23 cellular contexts compared by ENCODE assay signal in genomic region chr11:133408936-133409335, GRCh38.
DNase-seq lines count a peak whose midpoint lies in the region; ATAC-seq, FAIRE-seq and TF ChIP-seq lines count a peak whose summit lies in the region.
"Had no signal": no experiment of that assay in that cellular context is flagged by ENCODE, and none has a peak within 500 bp of the region (broad histone marks: within the 10 kb centered on the region; RNA-seq: fewer than 3 reads in every experiment).

No MANE protein-coding gene starts in this region.

- no peaks in the 10 kb centered on the region for H3K79me2 ChIP-seq in GM12878 (ENCODE audit: control insufficient read depth, insufficient read depth, low read length)

- H3K36me3 Mint-ChIP-seq in activated naive CD4-positive, alpha-beta T cell treated with anti-CD3 and anti-CD28 coated beads, Interleukin-2, amount 10 ng/mL, durations not matched to agents 7 days and 5 days, result no peaks in the 10 kb centered on the region
- H3K36me3 Mint-ChIP-seq: CD14-positive monocyte; CD4-positive, alpha-beta memory T cell; CD4-positive, CD25-positive, alpha-beta regulatory T cell; CD8-positive, alpha-beta memory T cell had no signal

- H3K27me3 ChIP-seq in BLaER1 (no peaks in the 10 kb centered on the region), GM12878 (replicated peaks in 1 of 2; ENCODE audit: control insufficient read depth in 2 of 2, insufficient read depth in 2 of 2, low read length in 1 of 2) (no peaks in the 10 kb centered on the region)

- H3K9me3 Mint-ChIP-seq in activated naive CD4-positive, alpha-beta T cell treated with anti-CD3 and anti-CD28 coated beads, Interleukin-2, amount 10 ng/mL, durations not matched to agents 7 days and 5 days, result no peaks in the 10 kb centered on the region

- no peaks in the 10 kb centered on the region for H3K27me3 Mint-ChIP-seq in activated naive CD4-positive, alpha-beta T cell treated with anti-CD3 and anti-CD28 coated beads, Interleukin-2, amount 10 ng/mL, durations not matched to agents 7 days and 5 days
- H3K27me3 Mint-ChIP-seq: CD4-positive, CD25-positive, alpha-beta regulatory T cell; CD8-positive, alpha-beta memory T cell had no signal

- ATAC-seq in GM12878, result no peak

- no peak for TF ChIP-seq RAD21 in GM12878 (IDR thresholded peaks at IDR 0.05; ENCODE audit: insufficient read depth, low read depth, low read length)

- H3K4me1 ChIP-seq in BLaER1 (peaks cover 26% of the 10 kb centered on the region), GM12878 (ENCODE audit: control insufficient read depth, insufficient read depth, low read length) (peaks cover 18% of the 10 kb centered on the region)
- H3K4me1 ChIP-seq: BE2C had no signal

- TF ChIP-seq EP300 in GM12878 (IDR thresholded peaks at IDR 0.05; ENCODE audit: borderline replicate concordance in 1 of 2, control insufficient read depth in 1 of 2, low read depth in 2 of 2, low read length in 2 of 2), result no peak

- CTCF ChIA-PET in GM12878 (lab: Yijun Ruan, JAX), result interaction anchor here (0.5 to 1.2 kb wide), 3 partner anchors 211 to 415 kb away, joined by 3 to 5 read pairs (median 4); no protein-coding TSS in a partner anchor
- CTCF ChIA-PET in activated naive CD4-positive, alpha-beta T cell treated with anti-CD3 and anti-CD28 coated beads, Interleukin-2, amount 10 ng/mL, durations not matched to agents 7 days and 5 days (lab: Charles Lee), result no interaction called here

- H3K9me3 ChIP-seq in BLaER1, result no peaks in the 10 kb centered on the region
- H3K9me3 ChIP-seq in GM12878 (replicated peaks; ENCODE audit: control insufficient read depth, insufficient read depth, low read length), result no peaks in the 10 kb centered on the region; the same call in 2 of the 3 replicates
- H3K9me3 ChIP-seq: BE2C had no signal

- WGBS in GM12878 (ENCODE audit: insufficient coverage, insufficient replicate concordance, low lambda C conversion rate, missing lambda C conversion rate), result 60% methylated on average over 9 of the region's 9 CpGs

- TF ChIP-seq POLR2A in GM12878 (IDR thresholded peaks at IDR 0.05; ENCODE audit: low read depth, low read length), result no peak

- POLR2A ChIA-PET in GM12878 (lab: Charles Lee), result no interaction called here

- no peak for FAIRE-seq in GM12878 (lab: Jason Lieb, UNC)
- FAIRE-seq: A204.1, GM18507 had no signal

- no peaks in the 10 kb centered on the region for H3K4me1 Mint-ChIP-seq in activated naive CD4-positive, alpha-beta T cell treated with anti-CD3 and anti-CD28 coated beads, Interleukin-2, amount 10 ng/mL, durations not matched to agents 7 days and 5 days
- H3K4me1 Mint-ChIP-seq: CD14-positive monocyte; CD4-positive, CD25-positive, alpha-beta regulatory T cell; CD8-positive, alpha-beta memory T cell had no signal

- TF ChIP-seq CTCF in GM12878 (IDR thresholded peaks at IDR 0.05 in 2 of 3, conservative IDR thresholded peaks at IDR 0.05 in 1 of 3; ENCODE audit: control insufficient read depth in 2 of 3, extremely low read depth in 1 of 3, insufficient read depth in 1 of 3, low read depth in 3 of 3, low read length in 3 of 3) (no peak), GM10266 (IDR thresholded peaks at IDR 0.05; ENCODE audit: control insufficient read depth, insufficient read depth, low read depth, missing control alignments) (no peak)

- peak overlapping the region; percentile 23; the same call in 1 of the 2 replicates for H3K4me2 ChIP-seq in BLaER1
- H3K4me2 ChIP-seq in GM12878 (ENCODE audit: control insufficient read depth, insufficient read depth), result no peak overlapping the region

- SMC1A ChIA-PET in GM12878 (lab: Charles Lee; ENCODE audit: uncharacterized antibody, unreplicated experiment), result interaction anchor here (1.1 to 2.1 kb wide), 3 partner anchors 19 to 290 kb away, joined by 3 to 6 read pairs (median 4); no protein-coding TSS in a partner anchor

- in situ Hi-C loops in GM12878 (cut with MboI), result no loop called here

- intact Hi-C loops in GM12878 (cut with micrococcal nuclease; ENCODE audit: unreplicated experiment), result no loop called here

- H3K4me3 Mint-ChIP-seq in activated naive CD4-positive, alpha-beta T cell treated with anti-CD3 and anti-CD28 coated beads, Interleukin-2, amount 10 ng/mL, durations not matched to agents 7 days and 5 days, result no peak overlapping the region
- H3K4me3 Mint-ChIP-seq: CD14-positive monocyte; CD4-positive, alpha-beta memory T cell; CD4-positive, CD25-positive, alpha-beta regulatory T cell had no signal

- H4K20me1 ChIP-seq in BLaER1 (no peaks in the 10 kb centered on the region), GM12878 (ENCODE audit: control insufficient read depth, insufficient read depth) (no peaks in the 10 kb centered on the region)

- H3K27ac ChIP-seq in BLaER1, result no peak overlapping the region
- no peak overlapping the region for H3K27ac ChIP-seq in GM12878 (ENCODE audit: control insufficient read depth, insufficient read depth)
- H3K27ac ChIP-seq: 22Rv1 had no signal

- H3K27ac Mint-ChIP-seq in activated naive CD4-positive, alpha-beta T cell treated with anti-CD3 and anti-CD28 coated beads, Interleukin-2, amount 10 ng/mL, durations not matched to agents 7 days and 5 days, result no peak overlapping the region
- H3K27ac Mint-ChIP-seq: CD14-positive monocyte; CD4-positive, alpha-beta memory T cell; CD4-positive, CD25-positive, alpha-beta regulatory T cell; CD8-positive, alpha-beta memory T cell had no signal

- RAD21 ChIA-PET in GM12878 (lab: Charles Lee; ENCODE audit: unreplicated experiment), result interaction anchor here (1.2 to 1.3 kb wide), 2 partner anchors 21 to 211 kb away, joined by 3 read pairs; no protein-coding TSS in a partner anchor

- H3K36me3 ChIP-seq in BLaER1 (no peaks in the 10 kb centered on the region), GM12878 (ENCODE audit: control insufficient read depth in 2 of 2, insufficient read depth in 2 of 2, low read length in 1 of 2) (no peaks in the 10 kb centered on the region)
- H3K36me3 ChIP-seq: BE2C had no signal

- H3K4me3 ChIP-seq in BLaER1, result no peak overlapping the region
- no peak overlapping the region for H3K4me3 ChIP-seq in GM12878

- BruUV-seq in GM12878 (replicated peaks; lab: Mats Ljungman, UMichigan), result no TSS peak

- DNase-seq in GM12878 (ENCODE audit: low read depth, low spot score), result no peak
- DNase-seq in putamen (ENCODE audit: low spot score), result peak; percentile 42
- DNase-seq in GM10266 (ENCODE audit: extremely low spot score), result no peak
- no peak for DNase-seq in activated naive CD4-positive, alpha-beta T cell treated with anti-CD3 and anti-CD28 coated beads, Interleukin-2, amount 10 ng/mL, durations not matched to agents 7 days and 5 days
- DNase-seq: ACHN; BE2C; C1 segment of cervical spinal cord; CD4-positive, alpha-beta memory T cell; CD4-positive, CD25-positive, alpha-beta regulatory T cell; CD8-positive, alpha-beta memory T cell; COR-L47; DMS 273 treated with DMSO at 0.1 percent for 48 hours; DMS153; DMS53; DMS79; DND-41; EL; GDM1 had no signal

- no peak overlapping the region for H2AFZ ChIP-seq in GM12878 (ENCODE audit: control insufficient read depth, low read depth, low read length)

- H3K9ac ChIP-seq in BLaER1 (no peak overlapping the region), GM12878 (ENCODE audit: control insufficient read depth, insufficient read depth, low read length) (no peak overlapping the region)

TF ChIP-seq in GM12878, 131 proteins besides CTCF, POLR2A, EP300 and RAD21 (continues in another document):
- no peak for TF ChIP-seq E2F8 (IDR thresholded peaks at IDR 0.05; ENCODE audit: low read depth, partially characterized antibody)
- TF ChIP-seq RUNX3 (IDR thresholded peaks at IDR 0.05; ENCODE audit: low read length), result 0 out of 2 replicates have a peak, but pooled peaks have one; percentile 0
- no peak for TF ChIP-seq FOXK2 (IDR thresholded peaks at IDR 0.05)
- no peak for TF ChIP-seq NFXL1 (IDR thresholded peaks at IDR 0.05; ENCODE audit: borderline replicate concordance)
